29 cellular contexts compared by ENCODE assay signal in genomic region chr2:55073278-55073677, GRCh38.
"Had no signal": no experiment of that assay in that cellular context is flagged by ENCODE, and none has a peak within 500 bp of the region (broad histone marks: within the 10 kb centered on the region; RNA-seq: fewer than 3 reads in every experiment).

No MANE protein-coding gene starts in this region.

- H3K9me3 Mint-ChIP-seq: natural killer cell had no signal

- H2AFZ ChIP-seq: parathyroid adenoma had no signal

- H3K4me3 Mint-ChIP-seq: dendritic cell treated with granulocyte-macrophage colony-stimulating factor and Interleukin-4, amounts not matched to agents 40 ng/mL and 50 ng/mL, for 4 days; endodermal cell; memory B cell; natural killer cell; neural crest cell had no signal

- H3K9ac ChIP-seq: parathyroid adenoma had no signal

- H3K27ac Mint-ChIP-seq: dendritic cell treated with granulocyte-macrophage colony-stimulating factor and Interleukin-4, amounts not matched to agents 40 ng/mL and 50 ng/mL, for 4 days; endodermal cell; memory B cell; natural killer cell; progenitor cell of endocrine pancreas had no signal

- H3K36me3 Mint-ChIP-seq: memory B cell, natural killer cell had no signal

- FAIRE-seq: endothelial cell of umbilical vein, keratinocyte, small intestine, urothelium cell line had no signal

- H3K4me1 Mint-ChIP-seq: memory B cell, natural killer cell, neural crest cell had no signal

- H3K4me3 ChIP-seq: colonic mucosa, esophagus muscularis mucosa, gastrocnemius medialis, lung, right lobe of liver, stomach, thoracic aorta, tibial nerve, upper lobe of left lung had no signal

- H3K4me1 ChIP-seq: colonic mucosa, esophagus muscularis mucosa, gastrocnemius medialis, parathyroid adenoma, right lobe of liver, stomach, tibial nerve, upper lobe of left lung had no signal

- H3K36me3 ChIP-seq: colonic mucosa, esophagus muscularis mucosa, gastrocnemius medialis, neutrophil, right lobe of liver, stomach, thoracic aorta, tibial nerve, upper lobe of left lung had no signal

- H3K27me3 Mint-ChIP-seq: dendritic cell treated with granulocyte-macrophage colony-stimulating factor and Interleukin-4, amounts not matched to agents 40 ng/mL and 50 ng/mL, for 4 days; memory B cell; progenitor cell of endocrine pancreas had no signal

- DNase-seq: colonic mucosa; effector CD8-positive, alpha-beta T cell; endodermal cell; foreskin fibroblast; gastrocnemius medialis; head of caudate nucleus; natural killer cell; right lobe of liver; small intestine; stimulated activated CD4-positive, alpha-beta T cell treated with anti-CD3 and anti-CD28 coated beads, Interleukin-15, amount 100 ng/mL, for 24 hours; stimulated activated CD4-positive, alpha-beta T cell treated with anti-CD3 and anti-CD28 coated beads, Interleukin-2, amount 100 ng/mL, for 48 hours; stimulated activated CD8-positive, alpha-beta memory T cell treated with anti-CD3 and anti-CD28 coated beads, Interleukin-4, amount 100 ng/mL, for 48 hours; stimulated activated naive CD4-positive, alpha-beta T cell treated with Interleukin-2 at 50 U/mL for 16 hours; stomach; substantia nigra; upper lobe of left lung had no signal

- H3K27me3 ChIP-seq: colonic mucosa, esophagus muscularis mucosa, gastrocnemius medialis, neutrophil, right lobe of liver, stomach, tibial nerve, upper lobe of left lung had no signal

- H3K79me2 ChIP-seq: parathyroid adenoma had no signal

- H3K27ac ChIP-seq: colonic mucosa, esophagus muscularis mucosa, gastrocnemius medialis, neutrophil, parathyroid adenoma, right lobe of liver, stomach, thoracic aorta, tibial nerve, upper lobe of left lung had no signal
